Comparison of ENCODE assay signal across 17 cellular contexts in genomic region chr3:24591661-24592555, GRCh38.
DNase-seq lines count a peak whose midpoint lies in the region; ATAC-seq and TF ChIP-seq lines count a peak whose summit lies in the region.
"Had no signal": no experiment of that assay in that cellular context is flagged by ENCODE, and none has a peak within 500 bp of the region (broad histone marks: within the 10 kb centered on the region; RNA-seq: fewer than 3 reads in every experiment).

No MANE protein-coding gene starts in this region.

- intact Hi-C loops in PC-9 (cut with micrococcal nuclease; ENCODE audit: unreplicated experiment) = no loop called here

- H3K9me3 Mint-ChIP-seq in type B pancreatic cell (no peaks in the 10 kb centered on the region), nephron progenitor cell (no peaks in the 10 kb centered on the region)
- H3K9me3 Mint-ChIP-seq: activated T-helper 1 cell treated with anti-CD3 and anti-CD28 coated beads, Interleukin-12 subunit alpha, Interleukin-12 subunit beta, Interleukin-2, Interleukin-4 antibody, amounts not matched to agents 30 ng/mL and 10 ng/mL and 1 ng/mL, durations not matched to agents 14 hours and 24 hours and 36 hours; T-helper 2 cell treated with Interferon-gamma antibody and Interleukin-4, amounts not matched to agents 5 μg/mL and 100 μg/mL, for 36 hours had no signal

- H3K9me3 ChIP-seq in PC-9 (ENCODE audit: insufficient read depth, low read depth) = no peaks in the 10 kb centered on the region; the same call in 1 of the 2 replicates

- no peaks in the 10 kb centered on the region for H3K79me2 ChIP-seq in PC-9 (ENCODE audit: low read depth)

- H3K27ac ChIP-seq in PC-9 = peak overlapping the region; percentile 63

- H3K36me3 Mint-ChIP-seq in type B pancreatic cell (no peaks in the 10 kb centered on the region), nephron progenitor cell (ENCODE audit: low read depth) (no peaks in the 10 kb centered on the region)
- H3K36me3 Mint-ChIP-seq: brain had no signal

- H3F3A ChIP-seq in PC-9 (ENCODE audit: insufficient read depth, low read depth) = peaks cover 13% of the 10 kb centered on the region

- H4K20me1 ChIP-seq in PC-9 (ENCODE audit: insufficient read depth) = no peaks in the 10 kb centered on the region

- peaks cover 41% of the 10 kb centered on the region for H3K4me1 ChIP-seq in PC-9 (replicated peaks; ENCODE audit: insufficient read depth)

- no peaks in the 10 kb centered on the region for H3K27me3 ChIP-seq in PC-9 (ENCODE audit: insufficient read depth, low read depth)

- no peak overlapping the region for H2AFZ ChIP-seq in PC-9

- no peak overlapping the region for H3K4me3 Mint-ChIP-seq in type B pancreatic cell
- no peak overlapping the region for H3K4me3 Mint-ChIP-seq in nephron progenitor cell
- H3K4me3 Mint-ChIP-seq: activated T-helper 1 cell treated with anti-CD3 and anti-CD28 coated beads, Interleukin-12 subunit alpha, Interleukin-12 subunit beta, Interleukin-2, Interleukin-4 antibody, amounts not matched to agents 30 ng/mL and 10 ng/mL and 1 ng/mL, durations not matched to agents 14 hours and 24 hours and 36 hours; brain; effector memory CD8-positive, alpha-beta T cell; T-helper 2 cell treated with Interferon-gamma antibody and Interleukin-4, amounts not matched to agents 5 μg/mL and 100 μg/mL, for 36 hours had no signal

- H3K4me1 Mint-ChIP-seq in type B pancreatic cell (ENCODE audit: unreplicated experiment) (peaks cover 10% of the 10 kb centered on the region), nephron progenitor cell (peaks cover 26% of the 10 kb centered on the region)

- DNase-seq in HCEC 1CT (peak; percentile 83), PC-9 (peak; percentile 18 to 67), fibroblast of mammary gland (ENCODE audit: low read depth) (peak; percentile 90), type B pancreatic cell (ENCODE audit: extremely low spot score, unreplicated experiment) (no peak), nephron progenitor cell (no peak), NCI-H2196 (lab: John Stamatoyannopoulos, UW; ENCODE audit: unreplicated experiment) (no peak)
- DNase-seq: activated CD4-positive, alpha-beta T cell treated with anti-CD3 and anti-CD28 coated beads, Interleukin-2, amount 50 U/mL, for 1 hour; effector memory CD8-positive, alpha-beta T cell; head of caudate nucleus; MM.1S; NCI-H2171; RPMI8226; small intestine had no signal

- no peaks in the 10 kb centered on the region for H3K27me3 Mint-ChIP-seq in type B pancreatic cell
- H3K27me3 Mint-ChIP-seq in nephron progenitor cell (ENCODE audit: low read depth, poor library complexity) = peaks cover 4% of the 10 kb centered on the region
- H3K27me3 Mint-ChIP-seq: effector memory CD8-positive, alpha-beta T cell had no signal

- CTCF ChIA-PET in PC-9 (lab: Charles Lee) = no interaction called here

- H3K9me2 ChIP-seq in PC-9 (ENCODE audit: insufficient read depth) = no peaks in the 10 kb centered on the region

- TF ChIP-seq CTCF in PC-9 (conservative IDR thresholded peaks at IDR 0.05) (no peak), fibroblast of mammary gland (conservative IDR thresholded peaks at IDR 0.05; ENCODE audit: control insufficient read depth, insufficient read depth, low read depth, low read length) (no peak), type B pancreatic cell (conservative IDR thresholded peaks at IDR 0.05) (no peak), nephron progenitor cell (IDR thresholded peaks at IDR 0.05) (no peak)

- peak overlapping the region; percentile 9; the same call in 1 of the 2 replicates for H3K4me2 ChIP-seq in PC-9

- ATAC-seq in GM18870 (IDR thresholded peaks at IDR 0.05; ENCODE audit: unreplicated experiment) = no peak
- ATAC-seq: effector memory CD8-positive, alpha-beta T cell had no signal

- BruUV-seq in PC-9 (replicated peaks; lab: Mats Ljungman, UMichigan) = no TSS peak

- peak overlapping the region; percentile 59 for H3K27ac Mint-ChIP-seq in type B pancreatic cell
- no peak overlapping the region for H3K27ac Mint-ChIP-seq in nephron progenitor cell
- H3K27ac Mint-ChIP-seq: activated T-helper 1 cell treated with anti-CD3 and anti-CD28 coated beads, Interleukin-12 subunit alpha, Interleukin-12 subunit beta, Interleukin-2, Interleukin-4 antibody, amounts not matched to agents 30 ng/mL and 10 ng/mL and 1 ng/mL, durations not matched to agents 14 hours and 24 hours and 36 hours; effector memory CD8-positive, alpha-beta T cell; T-helper 2 cell treated with Interferon-gamma antibody and Interleukin-4, amounts not matched to agents 5 μg/mL and 100 μg/mL, for 36 hours had no signal

- H3K4me3 ChIP-seq in PC-9 (no peak overlapping the region), fibroblast of mammary gland (ENCODE audit: control insufficient read depth, low read depth, low read length) (no peak overlapping the region)

- POLR2A ChIA-PET in PC-9 (lab: Charles Lee; ENCODE audit: unreplicated experiment) = interaction anchor here (0.6 kb wide), 1 partner anchor 982 kb away, joined by 5 read pairs; no protein-coding TSS in a partner anchor

- H3K36me3 ChIP-seq in PC-9 (ENCODE audit: low read depth) = no peaks in the 10 kb centered on the region

Comparison
In these comparisons a context has a peak if more than half of its experiments do, and no peak if none do; other contexts are left out.
1. DNase-seq: peak in HCEC 1CT (single experiment), PC-9 (2 of 2) and fibroblast of mammary gland (single experiment); none in type B pancreatic cell (single experiment), nephron progenitor cell (single experiment) and NCI-H2196 (single experiment).